ENCODE assay signal across 20 cellular contexts in the genomic region with DNA sequence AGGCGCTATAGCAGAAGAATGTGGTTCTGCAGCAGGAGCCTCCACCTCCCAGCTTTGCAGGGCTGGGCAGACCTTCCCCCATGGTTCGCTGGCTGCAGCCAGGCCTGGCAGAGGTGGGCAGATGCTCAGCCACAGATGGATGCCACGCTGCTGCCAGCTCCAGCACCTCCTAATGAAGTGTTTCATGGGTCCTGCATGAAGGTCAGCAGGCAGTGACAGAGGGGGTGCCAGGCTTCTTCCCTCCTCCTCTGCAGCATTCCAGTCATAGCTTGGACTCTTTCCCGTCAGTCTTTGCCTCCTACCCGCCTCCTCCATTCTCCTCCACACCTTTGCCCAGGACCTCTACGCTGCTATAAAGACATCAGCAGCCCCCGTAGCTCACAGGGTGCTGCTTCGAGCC.
DNase-seq lines count a peak whose midpoint lies in the region; ATAC-seq and TF ChIP-seq lines count a peak whose summit lies in the region.
"Had no signal": no experiment of that assay in that cellular context is flagged by ENCODE, and none has a peak within 500 bp of the region (broad histone marks: within the 10 kb centered on the region; RNA-seq: fewer than 3 reads in every experiment).

No MANE protein-coding gene starts in this region.

- H3K27ac ChIP-seq in heart left ventricle = peak overlapping the region in 8 of 12 donors; percentile 27 to 76 (median 58)
- H3K27ac ChIP-seq in lung (ENCODE audit: low read depth in 1 of 2, low read length in 1 of 2) = peak overlapping the region; percentile 24 to 89

- no peaks in the 10 kb centered on the region for H3K27me3 ChIP-seq in heart left ventricle
- no peaks in the 10 kb centered on the region for H3K27me3 ChIP-seq in lung (ENCODE audit: control insufficient read depth, insufficient read depth)
- H3K27me3 ChIP-seq in H7 (ENCODE audit: control insufficient read depth, insufficient read depth, low read length) = no peaks in the 10 kb centered on the region
- H3K27me3 ChIP-seq: MG63 had no signal

- H3K27me3 Mint-ChIP-seq in CD14-positive monocyte (ENCODE audit: low read depth in 3 of 3) (peaks cover 0 to 2% (median 0%) of the 10 kb centered on the region in 3 donors), T-helper 17 cell (no peaks in the 10 kb centered on the region)
- H3K27me3 Mint-ChIP-seq: activated naive CD8-positive, alpha-beta T cell treated with anti-CD3 and anti-CD28 coated beads, Interleukin-2, amount 10 ng/mL, durations not matched to agents 7 days and 5 days; stimulated activated naive CD8-positive, alpha-beta T cell treated with anti-CD3 and anti-CD28 coated beads, Interleukin-15, Interleukin-2, amounts not matched to agents 100 ng/mL and 50 ng/mL, for 24 hours had no signal

- H3K4me1 ChIP-seq in heart left ventricle = peaks cover 5 to 83% (median 70%) of the 10 kb centered on the region in 12 donors
- peaks cover 19 to 37% of the 10 kb centered on the region in 2 donors for H3K4me1 ChIP-seq in lung (ENCODE audit: control insufficient read depth in 2 of 2, insufficient read depth in 2 of 2, low read length in 2 of 2)

- ATAC-seq in T-helper 17 cell = no peak
- peak; percentile 59 to 87 (median 74) for ATAC-seq in heart left ventricle
- ATAC-seq in lung (ENCODE audit: insufficient read depth, low FRiP score) = no peak
- ATAC-seq in HG03432 (IDR thresholded peaks at IDR 0.05; ENCODE audit: unreplicated experiment) = no peak
- no peak for ATAC-seq in HG02763 (IDR thresholded peaks at IDR 0.05; ENCODE audit: unreplicated experiment)
- ATAC-seq: A549 had no signal

- H3K4me3 ChIP-seq in heart left ventricle (no peak overlapping the region), lung (no peak overlapping the region), H7 (ENCODE audit: insufficient read depth, low read depth, low read length) (no peak overlapping the region)
- H3K4me3 ChIP-seq: A549, MG63 had no signal

- H3K4me3 Mint-ChIP-seq in CD14-positive monocyte = no peak overlapping the region
- no peak overlapping the region for H3K4me3 Mint-ChIP-seq in T-helper 17 cell
- H3K4me3 Mint-ChIP-seq: activated naive CD8-positive, alpha-beta T cell treated with anti-CD3 and anti-CD28 coated beads, Interleukin-2, amount 10 ng/mL, durations not matched to agents 7 days and 5 days; stimulated activated naive CD8-positive, alpha-beta T cell treated with anti-CD3 and anti-CD28 coated beads, Interleukin-15, Interleukin-2, amounts not matched to agents 100 ng/mL and 50 ng/mL, for 24 hours; T-helper 2 cell treated with Interferon-gamma antibody and Interleukin-4, amounts not matched to agents 5 μg/mL and 100 μg/mL, for 36 hours had no signal

- DNase-seq in CD14-positive monocyte (ENCODE audit: low spot score) (no peak), T-helper 17 cell (no peak), heart left ventricle (peak; percentile 63 to 85 (median 65)), lung (ENCODE audit: low spot score) (no peak), H7 (no peak), GF-D8 (lab: John Stamatoyannopoulos, UW) (no peak)
- DNase-seq: activated CD8-positive, alpha-beta memory T cell treated with anti-CD3 and anti-CD28 coated beads for 24 hours; activated effector memory CD4-positive, alpha-beta T cell treated with anti-CD3 and anti-CD28 coated beads, Interleukin-2, amount 50 U/mL, for 16 hours; activated naive CD8-positive, alpha-beta T cell treated with anti-CD3 and anti-CD28 coated beads, Interleukin-2, amount 10 ng/mL, durations not matched to agents 7 days and 5 days; AML-193; KBM-7; mesenchymal stem cell; MG63; NCI-H1417; NCI-H774 had no signal

- 49 to 71% (median 60%) methylated on average over 8 of the region's 8 CpGs for WGBS in heart left ventricle, 4 donors
- WGBS in lung, 2 donors = 77 to 89% methylated on average over 8 of the region's 8 CpGs

- peaks cover 4 to 10% of the 10 kb centered on the region in 2 donors for H3K36me3 Mint-ChIP-seq in CD14-positive monocyte
- no peaks in the 10 kb centered on the region for H3K36me3 Mint-ChIP-seq in T-helper 17 cell (ENCODE audit: low read depth)
- H3K36me3 Mint-ChIP-seq: activated naive CD8-positive, alpha-beta T cell treated with anti-CD3 and anti-CD28 coated beads, Interleukin-2, amount 10 ng/mL, durations not matched to agents 7 days and 5 days had no signal

- TF ChIP-seq CTCF in CD14-positive monocyte (IDR thresholded peaks at IDR 0.05) = no peak
- TF ChIP-seq CTCF in heart left ventricle (IDR thresholded peaks at IDR 0.05) = no peak
- no peak for TF ChIP-seq CTCF in lung (IDR thresholded peaks at IDR 0.05; ENCODE audit: control extremely low read depth, extremely low read depth)

- H3K4me1 Mint-ChIP-seq in CD14-positive monocyte (peaks cover 83% of the 10 kb centered on the region), T-helper 17 cell (peaks cover 59% of the 10 kb centered on the region)

- intact Hi-C loops in CD14-positive monocyte (cut with micrococcal nuclease) = no loop called here
- intact Hi-C loops in heart left ventricle (cut with DNase I) = no loop called here

- no peak for TF ChIP-seq POLR2A in heart left ventricle (IDR thresholded peaks at IDR 0.05)

- H3K9me3 ChIP-seq in T-helper 17 cell (ENCODE audit: control insufficient read depth, low read length, poor library complexity, severe bottlenecking) = no peaks in the 10 kb centered on the region
- H3K9me3 ChIP-seq in heart left ventricle = peaks cover 0 to 3% (median 0%) of the 10 kb centered on the region in 12 donors
- no peaks in the 10 kb centered on the region for H3K9me3 ChIP-seq in lung (ENCODE audit: control insufficient read depth in 2 of 2, insufficient read depth in 1 of 2, low read length in 1 of 2)
- H3K9me3 ChIP-seq: A549, MG63 had no signal

- H3K27ac Mint-ChIP-seq in CD14-positive monocyte = peak overlapping the region in 5 of 7 donors; percentile 87 to 99 (median 98)
- H3K27ac Mint-ChIP-seq in T-helper 17 cell = peak overlapping the region; percentile 96
- H3K27ac Mint-ChIP-seq: activated naive CD8-positive, alpha-beta T cell treated with anti-CD3 and anti-CD28 coated beads, Interleukin-2, amount 10 ng/mL, durations not matched to agents 7 days and 5 days; T-helper 2 cell treated with Interferon-gamma antibody and Interleukin-4, amounts not matched to agents 5 μg/mL and 100 μg/mL, for 36 hours had no signal

- peaks cover 0 to 3% (median 2%) of the 10 kb centered on the region in 7 donors for H3K9me3 Mint-ChIP-seq in CD14-positive monocyte
- H3K9me3 Mint-ChIP-seq: activated naive CD8-positive, alpha-beta T cell treated with anti-CD3 and anti-CD28 coated beads, Interleukin-2, amount 10 ng/mL, durations not matched to agents 7 days and 5 days; stimulated activated naive CD8-positive, alpha-beta T cell treated with anti-CD3 and anti-CD28 coated beads, Interleukin-15, Interleukin-2, amounts not matched to agents 100 ng/mL and 50 ng/mL, for 24 hours; T-helper 2 cell treated with Interferon-gamma antibody and Interleukin-4, amounts not matched to agents 5 μg/mL and 100 μg/mL, for 36 hours had no signal

- no peaks in the 10 kb centered on the region for H3K36me3 ChIP-seq in heart left ventricle
- no peaks in the 10 kb centered on the region for H3K36me3 ChIP-seq in lung (ENCODE audit: control insufficient read depth in 2 of 2, insufficient read depth in 2 of 2, low read length in 2 of 2)
- H3K36me3 ChIP-seq in H7 (replicated peaks; ENCODE audit: control insufficient read depth, insufficient read depth, low read length) = no peaks in the 10 kb centered on the region
- H3K36me3 ChIP-seq: MG63 had no signal

Comparison
In these comparisons a context has a peak if more than half of its experiments do, and no peak if none do; other contexts are left out.
1. DNase-seq: peak in heart left ventricle (5 of 5); none in CD14-positive monocyte (single experiment), T-helper 17 cell (0 of 3), lung (single experiment), H7 (single experiment) and GF-D8 (single experiment).
2. ATAC-seq: peak in heart left ventricle (4 of 4); none in T-helper 17 cell (single experiment), lung (single experiment), HG03432 (single experiment) and HG02763 (single experiment).